ENCODE assay signal across 12 cellular contexts in the genomic region with DNA sequence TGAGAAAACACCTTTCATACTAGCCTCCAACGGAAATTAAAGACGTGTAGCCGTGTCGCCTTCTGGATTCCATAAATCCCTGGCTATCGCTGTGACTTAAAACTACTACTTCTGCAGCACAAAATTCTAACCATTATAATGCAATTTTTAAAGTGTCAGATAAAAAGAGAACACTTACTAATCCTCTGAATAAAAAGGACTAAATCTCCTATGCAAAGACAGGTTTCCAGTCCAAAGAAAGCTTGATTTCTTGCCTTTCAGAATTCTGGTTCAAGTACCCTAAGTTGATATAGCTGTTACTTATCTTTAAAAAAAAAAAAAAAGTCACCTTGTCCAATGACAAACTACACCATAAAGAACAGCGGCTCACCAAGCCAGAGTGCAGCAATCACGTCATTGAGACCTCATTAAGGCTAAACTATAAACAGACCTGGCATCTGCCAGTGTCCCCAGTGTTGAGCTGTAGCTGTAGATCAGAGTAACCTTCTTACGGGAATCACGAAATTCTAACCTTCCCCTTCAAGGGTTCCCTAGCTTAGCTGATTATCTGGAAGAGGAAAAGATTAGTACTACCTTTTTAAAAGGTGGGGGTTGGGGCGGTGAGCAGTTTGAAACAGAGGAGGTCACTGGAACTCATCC. TPM values are rescaled to one million over a fixed set of nuclear protein-coding genes. Genes with fewer than 3 reads are reported as not detected.
DNase-seq lines count a peak whose midpoint lies in the region; ATAC-seq lines count a peak whose summit lies in the region.
"Had no signal": no experiment of that assay in that cellular context is flagged by ENCODE, and none has a peak within 500 bp of the region (broad histone marks: within the 10 kb centered on the region; RNA-seq: fewer than 3 reads in every experiment).

No MANE protein-coding gene starts in this region.

- H3K27me3 Mint-ChIP-seq in CD8-positive, alpha-beta memory T cell, result peaks cover 6 to 10% of the 10 kb centered on the region in 2 donors
- peaks cover 5% of the 10 kb centered on the region for H3K27me3 Mint-ChIP-seq in activated T-helper 2 cell treated with anti-CD3 and anti-CD28 coated beads, Interferon-gamma antibody, Interleukin-2, Interleukin-4, amounts not matched to agents 10 μg/mL and 5 μg/mL and 100 μg/mL, durations not matched to agents 14 hours and 24 hours and 36 hours (ENCODE audit: low read depth)

- no peak overlapping the region for H3K4me2 ChIP-seq in mesendoderm (ENCODE audit: low read length)

- H3K27ac Mint-ChIP-seq in CD8-positive, alpha-beta memory T cell, result no peak overlapping the region
- H3K27ac Mint-ChIP-seq in activated T-helper 2 cell treated with anti-CD3 and anti-CD28 coated beads, Interferon-gamma antibody, Interleukin-2, Interleukin-4, amounts not matched to agents 10 μg/mL and 5 μg/mL and 100 μg/mL, durations not matched to agents 14 hours and 24 hours and 36 hours, result no peak overlapping the region

- H3K36me3 Mint-ChIP-seq in CD8-positive, alpha-beta memory T cell, result peaks cover 0 to 35% (median 14%) of the 10 kb centered on the region in 3 donors
- H3K36me3 Mint-ChIP-seq in activated T-helper 2 cell treated with anti-CD3 and anti-CD28 coated beads, Interferon-gamma antibody, Interleukin-2, Interleukin-4, amounts not matched to agents 10 μg/mL and 5 μg/mL and 100 μg/mL, durations not matched to agents 14 hours and 24 hours and 36 hours (ENCODE audit: low read depth), result peaks cover 9% of the 10 kb centered on the region

- H3K4me3 ChIP-seq in CD8-positive, alpha-beta memory T cell (ENCODE audit: low read length), result no peak overlapping the region
- no peak overlapping the region for H3K4me3 ChIP-seq in mesendoderm (ENCODE audit: low read length)
- H3K4me3 ChIP-seq: SJSA1, suprapubic skin had no signal

- no peak overlapping the region for H3K4ac ChIP-seq in mesendoderm (ENCODE audit: low read depth, low read length)

- H4K8ac ChIP-seq in mesendoderm (ENCODE audit: low read depth, low read length), result no peak overlapping the region

- H2BK5ac ChIP-seq in mesendoderm (ENCODE audit: low read length), result no peak overlapping the region

- CTCF ChIA-PET in CD8-positive, alpha-beta memory T cell (lab: Charles Lee), result interaction anchor here (0.6 to 1.6 kb wide), 3 partner anchors 12 to 226 kb away, joined by 4 to 5 read pairs (median 4); no protein-coding TSS in a partner anchor

- no peak overlapping the region for H2BK15ac ChIP-seq in mesendoderm (replicated peaks; ENCODE audit: low read depth)

- peaks cover 18% of the 10 kb centered on the region for H3K79me2 ChIP-seq in mesendoderm (ENCODE audit: control insufficient read depth, insufficient read depth, low read length)

- H3K18ac ChIP-seq in mesendoderm (ENCODE audit: low read length), result no peak overlapping the region

- peak overlapping the region; percentile 0 to 100 (median 99) for H3K4me3 Mint-ChIP-seq in CD8-positive, alpha-beta memory T cell
- peak overlapping the region; percentile 97 for H3K4me3 Mint-ChIP-seq in activated T-helper 2 cell treated with anti-CD3 and anti-CD28 coated beads, Interferon-gamma antibody, Interleukin-2, Interleukin-4, amounts not matched to agents 10 μg/mL and 5 μg/mL and 100 μg/mL, durations not matched to agents 14 hours and 24 hours and 36 hours (ENCODE audit: low read depth)

- H4K5ac ChIP-seq in mesendoderm (ENCODE audit: low read length), result no peak overlapping the region

- H3K56ac ChIP-seq in mesendoderm (ENCODE audit: low read length), result peak overlapping the region; percentile 49

- H3K9me3 Mint-ChIP-seq in CD8-positive, alpha-beta memory T cell, result no peaks in the 10 kb centered on the region
- H3K9me3 Mint-ChIP-seq in activated T-helper 2 cell treated with anti-CD3 and anti-CD28 coated beads, Interferon-gamma antibody, Interleukin-2, Interleukin-4, amounts not matched to agents 10 μg/mL and 5 μg/mL and 100 μg/mL, durations not matched to agents 14 hours and 24 hours and 36 hours, result no peaks in the 10 kb centered on the region

- H3K9me3 ChIP-seq in CD8-positive, alpha-beta memory T cell (ENCODE audit: low read length), result no peaks in the 10 kb centered on the region
- H3K9me3 ChIP-seq: SJSA1, suprapubic skin had no signal

- peaks cover 23 to 27% (median 25%) of the 10 kb centered on the region in 3 donors for H3K4me1 Mint-ChIP-seq in CD8-positive, alpha-beta memory T cell
- peaks cover 21% of the 10 kb centered on the region for H3K4me1 Mint-ChIP-seq in activated T-helper 2 cell treated with anti-CD3 and anti-CD28 coated beads, Interferon-gamma antibody, Interleukin-2, Interleukin-4, amounts not matched to agents 10 μg/mL and 5 μg/mL and 100 μg/mL, durations not matched to agents 14 hours and 24 hours and 36 hours (ENCODE audit: low read depth)

- DNase-seq in CD8-positive, alpha-beta memory T cell, result no peak
- DNase-seq in NCI-H2081 treated with DMSO at 0.1 percent for 48 hours (lab: John Stamatoyannopoulos, UW), result peak; percentile 24
- no peak for DNase-seq in activated T-helper 2 cell treated with anti-CD3 and anti-CD28 coated beads, Interferon-gamma antibody, Interleukin-2, Interleukin-4, amounts not matched to agents 10 μg/mL and 5 μg/mL and 100 μg/mL, durations not matched to agents 14 hours and 24 hours and 36 hours (ENCODE audit: low spot score)
- DNase-seq in mesendoderm, result no peak
- no peak for DNase-seq in NCI-H1092 (lab: John Stamatoyannopoulos, UW)
- no peak for DNase-seq in iPS-NIHi7 (ENCODE audit: extremely low spot score)
- no peak for DNase-seq in SIG-M5 (lab: John Stamatoyannopoulos, UW)
- DNase-seq: activated naive CD4-positive, alpha-beta T cell had no signal

- no peak overlapping the region for H3K23ac ChIP-seq in mesendoderm (ENCODE audit: low read length)

- no peak overlapping the region for H2AK5ac ChIP-seq in mesendoderm (ENCODE audit: low read length)

- peaks cover 18% of the 10 kb centered on the region for H3K79me1 ChIP-seq in mesendoderm (ENCODE audit: low read length)

- POLR2A ChIA-PET in CD8-positive, alpha-beta memory T cell (lab: Charles Lee), result no interaction called here

- no peaks in the 10 kb centered on the region for H3K27me3 ChIP-seq in CD8-positive, alpha-beta memory T cell (ENCODE audit: insufficient read depth, low read length, poor library complexity, severe bottlenecking)
- H3K27me3 ChIP-seq in mesendoderm (ENCODE audit: insufficient read depth, low read length, poor library complexity), result no peaks in the 10 kb centered on the region
- H3K27me3 ChIP-seq: SJSA1, suprapubic skin had no signal

- no peaks in the 10 kb centered on the region for H3K36me3 ChIP-seq in CD8-positive, alpha-beta memory T cell (ENCODE audit: insufficient read depth, low read length)
- H3K36me3 ChIP-seq in mesendoderm (ENCODE audit: control insufficient read depth, insufficient read depth, low read length), result peaks cover 4% of the 10 kb centered on the region

- ATAC-seq in GM19463 (IDR thresholded peaks at IDR 0.05; ENCODE audit: unreplicated experiment), result no peak

- H3K27ac ChIP-seq in CD8-positive, alpha-beta memory T cell (ENCODE audit: low read depth, low read length), result peak overlapping the region; percentile 18
- no peak overlapping the region for H3K27ac ChIP-seq in mesendoderm (ENCODE audit: low read depth, low read length)
- H3K27ac ChIP-seq: SJSA1, suprapubic skin had no signal

- H3K4me1 ChIP-seq in CD8-positive, alpha-beta memory T cell (ENCODE audit: insufficient read depth, low read length), result peaks cover 13% of the 10 kb centered on the region
- H3K4me1 ChIP-seq in mesendoderm (ENCODE audit: control insufficient read depth, low read depth, low read length), result peaks cover 14% of the 10 kb centered on the region

- WGBS in mesendoderm (ENCODE audit: extremely low coverage, insufficient coverage, low lambda C conversion rate), result no CpG with 5 or more reads among the region's 10 CpGs

- H2BK120ac ChIP-seq in mesendoderm (ENCODE audit: low read depth, low read length), result no peak overlapping the region

- intact Hi-C loops in activated T-helper 2 cell treated with anti-CD3 and anti-CD28 coated beads, Interferon-gamma antibody, Interleukin-2, Interleukin-4, amounts not matched to agents 10 μg/mL and 5 μg/mL and 100 μg/mL, durations not matched to agents 14 hours and 24 hours and 36 hours (cut with micrococcal nuclease), result loop anchor here (2.0 to 5.0 kb wide), 4 partner anchors 119 to 548 kb away; partner anchors contain the start of genes ALG3, EEF1AKMT4 and EIF2B5

- no peak overlapping the region for H3K9ac ChIP-seq in mesendoderm (ENCODE audit: low read length)

RNA-seq across cellular contexts. Expression of gene ABCC5, which starts 2.2 kb away (rescaled TPM):
- total RNA-seq in CD8-positive, alpha-beta memory T cell, result 10 to 100 TPM; 18.1 to 19.0 TPM
- polyA plus RNA-seq in CD8-positive, alpha-beta memory T cell, result 9.5 TPM
- 20.6 and 21.0 TPM in 2 replicates for total RNA-seq in activated T-helper 2 cell treated with anti-CD3 and anti-CD28 coated beads, Interferon-gamma antibody, Interleukin-2, Interleukin-4, amounts not matched to agents 10 μg/mL and 5 μg/mL and 100 μg/mL, durations not matched to agents 14 hours and 24 hours and 36 hours
- polyA plus RNA-seq in mesendoderm (2013, experiment 1 of 2), result 19.8 TPM
- 19.6 TPM for polyA plus RNA-seq in mesendoderm (2013, experiment 2 of 2)

RNA-seq across cellular contexts. Expression of gene HTR3D, which starts 16.0 kb away (rescaled TPM):
- total RNA-seq in CD8-positive, alpha-beta memory T cell, result not detected
- polyA plus RNA-seq in CD8-positive, alpha-beta memory T cell, result not detected
- not detected in 2 replicates for total RNA-seq in activated T-helper 2 cell treated with anti-CD3 and anti-CD28 coated beads, Interferon-gamma antibody, Interleukin-2, Interleukin-4, amounts not matched to agents 10 μg/mL and 5 μg/mL and 100 μg/mL, durations not matched to agents 14 hours and 24 hours and 36 hours
- polyA plus RNA-seq in mesendoderm (2013, experiment 1 of 2), result not detected
- not detected for polyA plus RNA-seq in mesendoderm (2013, experiment 2 of 2)
- total RNA-seq: glomerular endothelial cell, SJSA1, suprapubic skin had no signal

RNA-seq across cellular contexts. Expression of gene HTR3C, which starts 37.3 kb away (rescaled TPM):
- total RNA-seq in CD8-positive, alpha-beta memory T cell, result not detected
- not detected for polyA plus RNA-seq in CD8-positive, alpha-beta memory T cell
- not detected in 2 replicates for total RNA-seq in activated T-helper 2 cell treated with anti-CD3 and anti-CD28 coated beads, Interferon-gamma antibody, Interleukin-2, Interleukin-4, amounts not matched to agents 10 μg/mL and 5 μg/mL and 100 μg/mL, durations not matched to agents 14 hours and 24 hours and 36 hours
- polyA plus RNA-seq in mesendoderm (2013, experiment 1 of 2), result 0.03 TPM
- 0.04 TPM for polyA plus RNA-seq in mesendoderm (2013, experiment 2 of 2)
- total RNA-seq: glomerular endothelial cell, SJSA1, suprapubic skin had no signal
